In the genomic region with DNA sequence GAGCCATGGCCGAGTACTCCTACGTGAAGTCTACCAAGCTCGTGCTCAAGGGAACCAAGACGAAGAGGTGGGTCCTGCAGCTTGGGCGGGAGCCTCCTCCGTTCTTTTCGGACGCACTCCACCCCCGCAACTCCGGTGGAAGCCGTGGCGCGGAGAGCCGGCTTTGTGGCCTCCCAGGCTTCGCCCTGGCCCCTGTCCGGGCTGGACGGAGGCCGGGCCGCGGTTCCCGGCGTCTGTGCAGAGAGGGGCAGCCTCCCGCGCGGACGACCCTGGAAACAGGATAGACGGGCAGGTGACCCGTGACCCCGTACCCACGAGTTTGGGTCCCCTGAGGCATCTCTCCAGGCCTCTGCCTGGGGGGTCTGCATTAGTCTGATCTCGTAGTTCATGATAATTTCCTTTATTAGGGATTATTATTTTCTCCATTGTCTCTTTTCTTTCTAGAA, we compare ENCODE assay signal across 8 cellular contexts. TPM values are rescaled to one million over a fixed set of nuclear protein-coding genes. Genes with fewer than 3 reads are reported as not detected.
DNase-seq lines count a peak whose midpoint lies in the region; ATAC-seq and TF ChIP-seq lines count a peak whose summit lies in the region.

No MANE protein-coding gene starts in this region.

- H3K4me3 Mint-ChIP-seq in H9, result peak overlapping the region; percentile 95
- H3K4me3 Mint-ChIP-seq in WTC11, result peak overlapping the region; percentile 87
- H3K4me3 Mint-ChIP-seq in stimulated activated memory B cell treated with anti-CD40 and anti-IgM and Interleukin-4, amounts not matched to agents 10 μg/mL and 1 μg/mL and 100 μg/mL, for 72 hours, result peak overlapping the region; percentile 89

- no peak overlapping the region for H2BK120ac ChIP-seq in H9 (ENCODE audit: low read depth, low read length, poor library complexity, severe bottlenecking)

- no peak overlapping the region for H3K18ac ChIP-seq in H9 (ENCODE audit: insufficient read length, low read depth, low read length)

- no peak for TF ChIP-seq CTCF in H9 (conservative IDR thresholded peaks at IDR 0.05)
- TF ChIP-seq CTCF in WTC11 (IDR thresholded peaks at IDR 0.05), result no peak

- H3K9me3 Mint-ChIP-seq in H9 (peaks cover 18 to 31% of the 10 kb centered on the region in 2 experiments), WTC11 (peaks cover 31% of the 10 kb centered on the region)
- peaks cover 9% of the 10 kb centered on the region for H3K9me3 Mint-ChIP-seq in stimulated activated memory B cell treated with anti-CD40 and anti-IgM and Interleukin-4, amounts not matched to agents 10 μg/mL and 1 μg/mL and 100 μg/mL, for 72 hours

- no peak overlapping the region for H2BK12ac ChIP-seq in H9 (ENCODE audit: insufficient read length, low read depth, low read length)

- H4K5ac ChIP-seq in H9 (ENCODE audit: insufficient read length, low read depth, low read length), result no peak overlapping the region

- H3K4me1 Mint-ChIP-seq in H9, result peaks cover 7 to 13% of the 10 kb centered on the region in 2 experiments
- H3K4me1 Mint-ChIP-seq in WTC11, result peaks cover 8% of the 10 kb centered on the region
- peaks cover 54% of the 10 kb centered on the region for H3K4me1 Mint-ChIP-seq in stimulated activated memory B cell treated with anti-CD40 and anti-IgM and Interleukin-4, amounts not matched to agents 10 μg/mL and 1 μg/mL and 100 μg/mL, for 72 hours

- peak overlapping the region; percentile 35 for H3K4me2 ChIP-seq in H9 (ENCODE audit: insufficient read depth, insufficient read length, low read length)

- POLR2A ChIA-PET in WTC11 (lab: Charles Lee), result no interaction called here

- H3K27ac ChIP-seq in H9 (ENCODE audit: insufficient read length, low read depth, low read length) (no peak overlapping the region), right cardiac atrium (ENCODE audit: low read length) (peak overlapping the region; percentile 87)

- no peaks in the 10 kb centered on the region for H3K79me1 ChIP-seq in H9 (ENCODE audit: insufficient read depth, low read depth, low read length, poor library complexity, severe bottlenecking)

- ATAC-seq in WTC11 (no peak), right cardiac atrium (no peak), HG02981 (IDR thresholded peaks at IDR 0.05; ENCODE audit: unreplicated experiment) (no peak)
- ATAC-seq in stimulated activated memory B cell treated with anti-CD40 and anti-IgM and Interleukin-4, amounts not matched to agents 10 μg/mL and 1 μg/mL and 100 μg/mL, for 72 hours, result no peak

- no peak overlapping the region for H2BK20ac ChIP-seq in H9 (ENCODE audit: low read depth, low read length, poor library complexity, severe bottlenecking)

- no peaks in the 10 kb centered on the region for H4K20me1 ChIP-seq in H9 (ENCODE audit: control insufficient read depth, insufficient read depth, insufficient read length)

- H3K36me3 Mint-ChIP-seq in H9 (ENCODE audit: insufficient read depth in 1 of 3, low read depth in 3 of 3), result peaks cover 12 to 25% (median 17%) of the 10 kb centered on the region in 3 experiments; a peak in 6 of 7 replicates
- peaks cover 19% of the 10 kb centered on the region; the same call in 1 of the 2 replicates for H3K36me3 Mint-ChIP-seq in WTC11
- peaks cover 37% of the 10 kb centered on the region for H3K36me3 Mint-ChIP-seq in stimulated activated memory B cell treated with anti-CD40 and anti-IgM and Interleukin-4, amounts not matched to agents 10 μg/mL and 1 μg/mL and 100 μg/mL, for 72 hours

- no peaks in the 10 kb centered on the region for H3K79me2 ChIP-seq in H9 (ENCODE audit: insufficient read depth, low read length)

- intact Hi-C loops in right cardiac atrium (cut with DNase I), result no loop called here

- peak overlapping the region; percentile 64 for H3K4me3 ChIP-seq in right cardiac atrium (ENCODE audit: low read length)

- H2AK5ac ChIP-seq in H9 (ENCODE audit: insufficient read length, low read length), result no peak overlapping the region

- no peak overlapping the region for H3T11ph ChIP-seq in H9 (ENCODE audit: low read length)

- no peak overlapping the region for H2BK5ac ChIP-seq in H9 (ENCODE audit: insufficient read length, low read length)

- no peak overlapping the region for H4K8ac ChIP-seq in H9 (replicated peaks; ENCODE audit: insufficient read length, low read depth, low read length)

- CTCF ChIA-PET in WTC11 (lab: Charles Lee), result interaction anchor here (1.0 to 1.1 kb wide), 2 partner anchors 29 to 33 kb away, joined by 3 to 5 read pairs; no protein-coding TSS in a partner anchor

- DNase-seq in H9, result no peak
- DNase-seq in WTC11 (ENCODE audit: low spot score), result no peak
- no peak for DNase-seq in right cardiac atrium
- no peak for DNase-seq in NCI-H2227 treated with DMSO at 0.1 percent for 48 hours (lab: John Stamatoyannopoulos, UW)
- DNase-seq in cerebellar cortex (ENCODE audit: low spot score), result no peak
- no peak for DNase-seq in DMS53 (lab: John Stamatoyannopoulos, UW)

- no peaks in the 10 kb centered on the region for H3K9me3 ChIP-seq in H9 (ENCODE audit: control insufficient read depth, low read depth, low read length)
- H3K9me3 ChIP-seq in right cardiac atrium (ENCODE audit: control insufficient read depth, low read length), result no peaks in the 10 kb centered on the region

- no peak overlapping the region for H3K4ac ChIP-seq in H9 (ENCODE audit: low read depth, low read length)

- WGBS in H9 (ENCODE audit: extremely low coverage, insufficient read length, low lambda C conversion rate), result no CpG with 5 or more reads among the region's 31 CpGs
- WGBS in right cardiac atrium, result 2% methylated on average over 31 of the region's 31 CpGs

- no peak overlapping the region for H2BK15ac ChIP-seq in H9 (ENCODE audit: low read depth, low read length)

- H3K27ac Mint-ChIP-seq in H9, result peak overlapping the region in 2 of 3 experiments; percentile 27 to 87; a peak in 3 of 7 replicates
- no peak overlapping the region for H3K27ac Mint-ChIP-seq in WTC11
- H3K27ac Mint-ChIP-seq in stimulated activated memory B cell treated with anti-CD40 and anti-IgM and Interleukin-4, amounts not matched to agents 10 μg/mL and 1 μg/mL and 100 μg/mL, for 72 hours, result peak overlapping the region; percentile 95

- H3K9ac ChIP-seq in H9 (ENCODE audit: extremely low read depth, insufficient read length, low read length), result peak overlapping the region; percentile 60

- no peak overlapping the region for H2AFZ ChIP-seq in H9 (ENCODE audit: low read length)

- H3K23ac ChIP-seq in H9 (ENCODE audit: insufficient read length, low read depth, low read length), result no peak overlapping the region

- H3K27me3 ChIP-seq in H9 (ENCODE audit: insufficient read depth, low read length) (no peaks in the 10 kb centered on the region), right cardiac atrium (ENCODE audit: control insufficient read depth, insufficient read depth) (no peaks in the 10 kb centered on the region)

- H3K14ac ChIP-seq in H9 (ENCODE audit: insufficient read depth, low read length), result 0 out of 2 replicates have a peak overlapping the region, but pooled peaks have one; percentile 47

- H3K4me1 ChIP-seq in H9 (ENCODE audit: insufficient read depth, low read length) (no peaks in the 10 kb centered on the region), right cardiac atrium (ENCODE audit: control insufficient read depth, insufficient read depth, low read length) (no peaks in the 10 kb centered on the region)

- H3K56ac ChIP-seq in H9 (ENCODE audit: insufficient read length, low read depth, low read length), result no peak overlapping the region

- H3K27me3 Mint-ChIP-seq in H9 (ENCODE audit: low read depth), result peaks cover 13% of the 10 kb centered on the region
- peaks cover 18% of the 10 kb centered on the region for H3K27me3 Mint-ChIP-seq in WTC11 (ENCODE audit: low read depth)
- H3K27me3 Mint-ChIP-seq in stimulated activated memory B cell treated with anti-CD40 and anti-IgM and Interleukin-4, amounts not matched to agents 10 μg/mL and 1 μg/mL and 100 μg/mL, for 72 hours, result no peaks in the 10 kb centered on the region

- no peak overlapping the region for H4K91ac ChIP-seq in H9 (ENCODE audit: insufficient read length, low read depth, low read length)

- H3K23me2 ChIP-seq in H9 (ENCODE audit: insufficient read length, low read depth, low read length, poor library complexity, severe bottlenecking), result peaks cover 2% of the 10 kb centered on the region

TF ChIP-seq in WTC11, 78 proteins besides CTCF, POLR2A, EP300 and RAD21:
- TF ChIP-seq NR3C1 (CRISPR knock-in tag; conservative IDR thresholded peaks at IDR 0.05; ENCODE audit: low read depth) (no peak), FOXJ3 (CRISPR knock-in tag; IDR thresholded peaks at IDR 0.05; ENCODE audit: borderline replicate concordance) (no peak), ZNF121 (CRISPR knock-in tag; IDR thresholded peaks at IDR 0.05) (no peak), NFE2L1 (CRISPR knock-in tag; IDR thresholded peaks at IDR 0.05) (no peak), FOXK1 (CRISPR knock-in tag; IDR thresholded peaks at IDR 0.05) (no peak), FOXP1 (CRISPR knock-in tag; IDR thresholded peaks at IDR 0.05; ENCODE audit: borderline replicate concordance) (no peak)
- TF ChIP-seq, protein P1, sequence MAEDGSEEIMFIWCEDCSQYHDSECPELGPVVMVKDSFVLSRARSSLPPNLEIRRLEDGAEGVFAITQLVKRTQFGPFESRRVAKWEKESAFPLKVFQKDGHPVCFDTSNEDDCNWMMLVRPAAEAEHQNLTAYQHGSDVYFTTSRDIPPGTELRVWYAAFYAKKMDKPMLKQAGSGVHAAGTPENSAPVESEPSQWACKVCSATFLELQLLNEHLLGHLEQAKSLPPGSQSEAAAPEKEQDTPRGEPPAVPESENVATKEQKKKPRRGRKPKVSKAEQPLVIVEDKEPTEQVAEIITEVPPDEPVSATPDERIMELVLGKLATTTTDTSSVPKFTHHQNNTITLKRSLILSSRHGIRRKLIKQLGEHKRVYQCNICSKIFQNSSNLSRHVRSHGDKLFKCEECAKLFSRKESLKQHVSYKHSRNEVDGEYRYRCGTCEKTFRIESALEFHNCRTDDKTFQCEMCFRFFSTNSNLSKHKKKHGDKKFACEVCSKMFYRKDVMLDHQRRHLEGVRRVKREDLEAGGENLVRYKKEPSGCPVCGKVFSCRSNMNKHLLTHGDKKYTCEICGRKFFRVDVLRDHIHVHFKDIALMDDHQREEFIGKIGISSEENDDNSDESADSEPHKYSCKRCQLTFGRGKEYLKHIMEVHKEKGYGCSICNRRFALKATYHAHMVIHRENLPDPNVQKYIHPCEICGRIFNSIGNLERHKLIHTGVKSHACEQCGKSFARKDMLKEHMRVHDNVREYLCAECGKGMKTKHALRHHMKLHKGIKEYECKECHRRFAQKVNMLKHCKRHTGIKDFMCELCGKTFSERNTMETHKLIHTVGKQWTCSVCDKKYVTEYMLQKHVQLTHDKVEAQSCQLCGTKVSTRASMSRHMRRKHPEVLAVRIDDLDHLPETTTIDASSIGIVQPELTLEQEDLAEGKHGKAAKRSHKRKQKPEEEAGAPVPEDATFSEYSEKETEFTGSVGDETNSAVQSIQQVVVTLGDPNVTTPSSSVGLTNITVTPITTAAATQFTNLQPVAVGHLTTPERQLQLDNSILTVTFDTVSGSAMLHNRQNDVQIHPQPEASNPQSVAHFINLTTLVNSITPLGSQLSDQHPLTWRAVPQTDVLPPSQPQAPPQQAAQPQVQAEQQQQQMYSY (CRISPR knock-in tag; IDR thresholded peaks at IDR 0.05), result no peak

RNA-seq across cellular contexts. Expression of a gene that starts 0.4 kb away (rescaled TPM):
- total RNA-seq in H9 (2021) (43.2 and 45.6 TPM in 2 replicates), WTC11 (2021) (23.1 to 27.3 TPM (median 24.5 TPM) in 3 replicates), right cardiac atrium (10 to 100 TPM; 28.2 to 42.5 (median 39.4) TPM)
- 39.7 TPM for polyA plus RNA-seq in right cardiac atrium
